12 cellular contexts compared by ENCODE assay signal in genomic region chr12:68349921-68350606, GRCh38. TPM values are rescaled to one million over a fixed set of nuclear protein-coding genes. Genes with fewer than 3 reads are reported as not detected.
DNase-seq lines count a peak whose midpoint lies in the region; ATAC-seq, FAIRE-seq and TF ChIP-seq lines count a peak whose summit lies in the region.
"Had no signal": no experiment of that assay in that cellular context is flagged by ENCODE, and none has a peak within 500 bp of the region (broad histone marks: within the 10 kb centered on the region; RNA-seq: fewer than 3 reads in every experiment).

No MANE protein-coding gene starts in this region.

- TF ChIP-seq RAD21 in neural cell (conservative IDR thresholded peaks at IDR 0.05), result no peak

- ATAC-seq in GM19023 (IDR thresholded peaks at IDR 0.05; ENCODE audit: unreplicated experiment) (no peak), GM19397 (IDR thresholded peaks at IDR 0.05; ENCODE audit: unreplicated experiment) (no peak)
- no peak for ATAC-seq in stimulated activated effector memory CD8-positive, alpha-beta T cell treated with anti-CD3 and anti-CD28 coated beads, Interleukin-12 subunit alpha, Interleukin-12 subunit beta, amount 100 ng/mL, for 72 hours

- DNase-seq in G401 (ENCODE audit: low spot score) (peak; percentile 71), NCI-H2081 treated with DMSO at 0.1 percent for 48 hours (lab: John Stamatoyannopoulos, UW) (peak; percentile 82), RCC 7860 (ENCODE audit: low spot score) (peak; percentile 38), activated gamma-delta T cell treated with Interleukin-2 at 50 U/mL for 16 hours (no peak)
- no peak for DNase-seq in stimulated activated effector memory CD8-positive, alpha-beta T cell treated with anti-CD3 and anti-CD28 coated beads, Interleukin-12 subunit alpha, Interleukin-12 subunit beta, amount 100 ng/mL, for 72 hours (ENCODE audit: low spot score in 2 of 2)
- DNase-seq: immature natural killer cell; stimulated activated CD4-positive, alpha-beta T cell treated with anti-CD3 and anti-CD28 coated beads, Interleukin-4, amount 100 ng/mL, for 1 hour; stimulated activated naive CD4-positive, alpha-beta T cell had no signal

- no peak overlapping the region for H3K4me3 Mint-ChIP-seq in stimulated activated effector memory CD8-positive, alpha-beta T cell treated with anti-CD3 and anti-CD28 coated beads, Interleukin-12 subunit alpha, Interleukin-12 subunit beta, amount 100 ng/mL, for 72 hours
- H3K4me3 Mint-ChIP-seq: immature natural killer cell had no signal

- H4K20me1 ChIP-seq in neural cell (ENCODE audit: insufficient read depth), result no peaks in the 10 kb centered on the region

- H3K36me3 ChIP-seq in neural cell (ENCODE audit: insufficient read depth, low read length), result no peaks in the 10 kb centered on the region

- FAIRE-seq in RCC 7860 (lab: Jason Lieb, UNC), result peak; percentile 92

- H3K9me3 Mint-ChIP-seq in stimulated activated effector memory CD8-positive, alpha-beta T cell treated with anti-CD3 and anti-CD28 coated beads, Interleukin-12 subunit alpha, Interleukin-12 subunit beta, amount 100 ng/mL, for 72 hours, result no peaks in the 10 kb centered on the region
- H3K9me3 Mint-ChIP-seq: immature natural killer cell had no signal

- peak; percentile 51 for TF ChIP-seq EP300 in neural cell (conservative IDR thresholded peaks at IDR 0.05; ENCODE audit: poor library complexity, severe bottlenecking)

- in situ Hi-C loops in G401 (cut with HindIII; ENCODE audit: low sequenced_read_pairs), result no loop called here

- H3K79me2 ChIP-seq in neural cell (replicated peaks; ENCODE audit: insufficient read depth, low read length), result no peaks in the 10 kb centered on the region

- no peak overlapping the region for H3K27ac Mint-ChIP-seq in stimulated activated effector memory CD8-positive, alpha-beta T cell treated with anti-CD3 and anti-CD28 coated beads, Interleukin-12 subunit alpha, Interleukin-12 subunit beta, amount 100 ng/mL, for 72 hours
- H3K27ac Mint-ChIP-seq: immature natural killer cell had no signal

- H3F3A ChIP-seq in neural cell (ENCODE audit: insufficient read depth, low read length, poor library complexity, severe bottlenecking), result no peaks in the 10 kb centered on the region

- peak overlapping the region; percentile 92 for H3K27ac ChIP-seq in neural cell (ENCODE audit: low read length)
- H3K27ac ChIP-seq: dorsolateral prefrontal cortex had no signal

- TF ChIP-seq CTCF in neural cell (IDR thresholded peaks at IDR 0.05; ENCODE audit: poor library complexity, severe bottlenecking), result no peak

- H3K9me3 ChIP-seq in neural cell (ENCODE audit: low read length), result no peaks in the 10 kb centered on the region

- peak overlapping the region; percentile 51 for H3K9ac ChIP-seq in neural cell (ENCODE audit: low read length)

- H3K4me3 ChIP-seq in neural cell (ENCODE audit: low read length), result peak overlapping the region; percentile 41
- H3K4me3 ChIP-seq: dorsolateral prefrontal cortex had no signal

- H3K36me3 Mint-ChIP-seq in stimulated activated effector memory CD8-positive, alpha-beta T cell treated with anti-CD3 and anti-CD28 coated beads, Interleukin-12 subunit alpha, Interleukin-12 subunit beta, amount 100 ng/mL, for 72 hours, result no peaks in the 10 kb centered on the region

- no peaks in the 10 kb centered on the region for H3K9me2 ChIP-seq in neural cell (ENCODE audit: insufficient read depth, low read length)

- peak overlapping the region; percentile 11 for H2AFZ ChIP-seq in neural cell (ENCODE audit: low read depth, low read length)

- H3K4me2 ChIP-seq in neural cell (ENCODE audit: low read length), result peak overlapping the region; percentile 41

- no peaks in the 10 kb centered on the region for H3K27me3 ChIP-seq in neural cell (ENCODE audit: insufficient read depth, low read depth, low read length)

- H3K4me1 Mint-ChIP-seq in stimulated activated effector memory CD8-positive, alpha-beta T cell treated with anti-CD3 and anti-CD28 coated beads, Interleukin-12 subunit alpha, Interleukin-12 subunit beta, amount 100 ng/mL, for 72 hours, result peaks cover 19% of the 10 kb centered on the region

TF ChIP-seq in neural cell, 6 proteins besides CTCF, POLR2A, EP300 and RAD21:
- peak; percentile 63 for TF ChIP-seq POLR2AphosphoS5 (IDR thresholded peaks at IDR 0.05)
- no peak for TF ChIP-seq TAF1 (IDR thresholded peaks at IDR 0.05; ENCODE audit: low read depth)
TF ChIP-seq in neural cell: peak in this region for 1.

RNA-seq across cellular contexts. Expression of gene MDM1, which starts 17.9 kb away (rescaled TPM):
- total RNA-seq in G401 (2014; rRNA removed; shearing (Covaris generic)), result 6.5 and 12.8 TPM in 2 replicates
- 35.5 and 37.0 TPM in 2 replicates for polyA plus RNA-seq in neural cell
- 33.8 and 40.1 TPM in 2 replicates for polyA minus RNA-seq in neural cell

Comparison
In these comparisons a context has a peak if more than half of its experiments do, and no peak if none do; other contexts are left out.
1. DNase-seq: peak in G401 (single experiment), NCI-H2081 treated with DMSO at 0.1 percent for 48 hours (single experiment) and RCC 7860 (single experiment); none in activated gamma-delta T cell treated with Interleukin-2 at 50 U/mL for 16 hours (single experiment) and stimulated activated effector memory CD8-positive, alpha-beta T cell treated with anti-CD3 and anti-CD28 coated beads, Interleukin-12 subunit alpha, Interleukin-12 subunit beta, amount 100 ng/mL, for 72 hours (0 of 2).